In genomic region chrX:71677195-71677594, GRCh38 we compare ENCODE assay signal across 14 cellular contexts. TPM values are rescaled to one million over a fixed set of nuclear protein-coding genes. Genes with fewer than 3 reads are reported as not detected.
"Had no signal": no experiment of that assay in that cellular context is flagged by ENCODE, and none has a peak within 500 bp of the region (broad histone marks: within the 10 kb centered on the region; RNA-seq: fewer than 3 reads in every experiment).

No MANE protein-coding gene starts in this region.

RNA-seq across cellular contexts. Expression of gene CXorf49, which starts 40.9 kb away (rescaled TPM):
- total RNA-seq: activated B cell treated with CpG ODN at 0.5 μM for 24 hours; activated CD4-positive, alpha-beta memory T cell treated with anti-CD3 and anti-CD28 coated beads for 36 hours; activated CD4-positive, alpha-beta memory T cell treated with anti-CD3 and anti-CD28 coated beads, Interleukin-2, amount 10 ng/mL, durations not matched to agents 7 days and 5 days; activated CD4-positive, alpha-beta T cell treated with anti-CD3 and anti-CD28 coated beads for 36 hours; activated CD4-positive, alpha-beta T cell treated with anti-CD3 and anti-CD28 coated beads, Interleukin-2, amount 10 ng/mL, durations not matched to agents 24 days and 14 days; activated CD4-positive, alpha-beta T cell treated with anti-CD3 and anti-CD28 coated beads, Interleukin-2, amount 10 ng/mL, durations not matched to agents 7 days and 5 days; activated CD8-positive, alpha-beta memory T cell treated with anti-CD3 and anti-CD28 coated beads for 36 hours; activated CD8-positive, alpha-beta memory T cell treated with anti-CD3 and anti-CD28 coated beads, Interleukin-2, amount 10 ng/mL, durations not matched to agents 7 days and 5 days; activated CD8-positive, alpha-beta T cell treated with anti-CD3 and anti-CD28 coated beads for 36 hours; activated CD8-positive, alpha-beta T cell treated with anti-CD3 and anti-CD28 coated beads, Interleukin-2, amount 10 ng/mL, durations not matched to agents 7 days and 5 days; T-helper 1 cell treated with Interleukin-12 subunit alpha and Interleukin-12 subunit beta and Interleukin-4 antibody, amounts not matched to agents 30 ng/mL and 1 ng/mL, for 36 hours; T-helper 17 cell; T-helper 2 cell treated with Interferon-gamma antibody and Interleukin-4, amounts not matched to agents 100 ng/mL and 5 ng/mL, for 36 hours; WTC11 had no signal
